1 cellular context compared by ENCODE assay signal in genomic region chr10:43396928-43397624, GRCh38.
TF ChIP-seq lines count a peak whose summit lies in the region.

No MANE protein-coding gene starts in this region.

TF ChIP-seq in A549, 52 proteins besides CTCF, POLR2A, EP300 and RAD21 (continued from another document):
- TF ChIP-seq, protein P1, sequence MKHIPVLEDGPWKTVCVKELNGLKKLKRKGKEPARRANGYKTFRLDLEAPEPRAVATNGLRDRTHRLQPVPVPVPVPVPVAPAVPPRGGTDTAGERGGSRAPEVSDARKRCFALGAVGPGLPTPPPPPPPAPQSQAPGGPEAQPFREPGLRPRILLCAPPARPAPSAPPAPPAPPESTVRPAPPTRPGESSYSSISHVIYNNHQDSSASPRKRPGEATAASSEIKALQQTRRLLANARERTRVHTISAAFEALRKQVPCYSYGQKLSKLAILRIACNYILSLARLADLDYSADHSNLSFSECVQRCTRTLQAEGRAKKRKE (CRISPR knock-in tag; IDR thresholded peaks at IDR 0.05; ENCODE audit: low read depth): 0 out of 2 replicates have a peak, but pooled peaks have one; percentile 14
- TF ChIP-seq JUN (IDR thresholded peaks at IDR 0.05) (peak; percentile 55 to 93; a peak in 4 of 5 replicates), NFE2L2 (conservative IDR thresholded peaks at IDR 0.05; ENCODE audit: low read length) (no peak), RFX5 (IDR thresholded peaks at IDR 0.05) (no peak), CBX2 (IDR thresholded peaks at IDR 0.05; ENCODE audit: borderline replicate concordance, low read depth) (no peak), HOXA7 (CRISPR knock-in tag; IDR thresholded peaks at IDR 0.05) (0 out of 2 replicates have a peak, but pooled peaks have one; percentile 25), FOSL2 (IDR thresholded peaks at IDR 0.05) (no peak), FOSL2 (CRISPR knock-in tag; IDR thresholded peaks at IDR 0.05) (no peak), POLR2AphosphoS2 (conservative IDR thresholded peaks at IDR 0.05; ENCODE audit: low read length) (peak; percentile 85; the same call in 1 of the 2 replicates), CBX8 (IDR thresholded peaks at IDR 0.05) (no peak), SMC3 (IDR thresholded peaks at IDR 0.05) (no peak), CHD4 (IDR thresholded peaks at IDR 0.05; ENCODE audit: borderline replicate concordance) (no peak), ZSCAN20 (CRISPR knock-in tag; IDR thresholded peaks at IDR 0.05) (no peak), ESRRA (IDR thresholded peaks at IDR 0.05; ENCODE audit: borderline replicate concordance, low read length) (no peak), HOXB5 (CRISPR knock-in tag; IDR thresholded peaks at IDR 0.05) (peak; percentile 74; the same call in 1 of the 2 replicates), PHF8 (IDR thresholded peaks at IDR 0.05; ENCODE audit: borderline replicate concordance, low read depth) (peak; percentile 38; the same call in 1 of the 2 replicates)
- TF ChIP-seq, protein P2, sequence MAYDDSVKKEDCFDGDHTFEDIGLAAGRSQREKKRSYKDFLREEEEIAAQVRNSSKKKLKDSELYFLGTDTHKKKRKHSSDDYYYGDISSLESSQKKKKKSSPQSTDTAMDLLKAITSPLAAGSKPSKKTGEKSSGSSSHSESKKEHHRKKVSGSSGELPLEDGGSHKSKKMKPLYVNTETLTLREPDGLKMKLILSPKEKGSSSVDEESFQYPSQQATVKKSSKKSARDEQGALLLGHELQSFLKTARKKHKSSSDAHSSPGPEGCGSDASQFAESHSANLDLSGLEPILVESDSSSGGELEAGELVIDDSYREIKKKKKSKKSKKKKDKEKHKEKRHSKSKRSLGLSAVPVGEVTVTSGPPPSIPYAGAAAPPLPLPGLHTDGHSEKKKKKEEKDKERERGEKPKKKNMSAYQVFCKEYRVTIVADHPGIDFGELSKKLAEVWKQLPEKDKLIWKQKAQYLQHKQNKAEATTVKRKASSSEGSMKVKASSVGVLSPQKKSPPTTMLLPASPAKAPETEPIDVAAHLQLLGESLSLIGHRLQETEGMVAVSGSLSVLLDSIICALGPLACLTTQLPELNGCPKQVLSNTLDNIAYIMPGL (CRISPR knock-in tag; IDR thresholded peaks at IDR 0.05; ENCODE audit: borderline replicate concordance): no peak
- TF ChIP-seq, protein P3, sequence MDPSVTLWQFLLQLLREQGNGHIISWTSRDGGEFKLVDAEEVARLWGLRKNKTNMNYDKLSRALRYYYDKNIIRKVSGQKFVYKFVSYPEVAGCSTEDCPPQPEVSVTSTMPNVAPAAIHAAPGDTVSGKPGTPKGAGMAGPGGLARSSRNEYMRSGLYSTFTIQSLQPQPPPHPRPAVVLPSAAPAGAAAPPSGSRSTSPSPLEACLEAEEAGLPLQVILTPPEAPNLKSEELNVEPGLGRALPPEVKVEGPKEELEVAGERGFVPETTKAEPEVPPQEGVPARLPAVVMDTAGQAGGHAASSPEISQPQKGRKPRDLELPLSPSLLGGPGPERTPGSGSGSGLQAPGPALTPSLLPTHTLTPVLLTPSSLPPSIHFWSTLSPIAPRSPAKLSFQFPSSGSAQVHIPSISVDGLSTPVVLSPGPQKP (IDR thresholded peaks at IDR 0.05; ENCODE audit: low read depth, low read length): no peak
- TF ChIP-seq, protein P4, sequence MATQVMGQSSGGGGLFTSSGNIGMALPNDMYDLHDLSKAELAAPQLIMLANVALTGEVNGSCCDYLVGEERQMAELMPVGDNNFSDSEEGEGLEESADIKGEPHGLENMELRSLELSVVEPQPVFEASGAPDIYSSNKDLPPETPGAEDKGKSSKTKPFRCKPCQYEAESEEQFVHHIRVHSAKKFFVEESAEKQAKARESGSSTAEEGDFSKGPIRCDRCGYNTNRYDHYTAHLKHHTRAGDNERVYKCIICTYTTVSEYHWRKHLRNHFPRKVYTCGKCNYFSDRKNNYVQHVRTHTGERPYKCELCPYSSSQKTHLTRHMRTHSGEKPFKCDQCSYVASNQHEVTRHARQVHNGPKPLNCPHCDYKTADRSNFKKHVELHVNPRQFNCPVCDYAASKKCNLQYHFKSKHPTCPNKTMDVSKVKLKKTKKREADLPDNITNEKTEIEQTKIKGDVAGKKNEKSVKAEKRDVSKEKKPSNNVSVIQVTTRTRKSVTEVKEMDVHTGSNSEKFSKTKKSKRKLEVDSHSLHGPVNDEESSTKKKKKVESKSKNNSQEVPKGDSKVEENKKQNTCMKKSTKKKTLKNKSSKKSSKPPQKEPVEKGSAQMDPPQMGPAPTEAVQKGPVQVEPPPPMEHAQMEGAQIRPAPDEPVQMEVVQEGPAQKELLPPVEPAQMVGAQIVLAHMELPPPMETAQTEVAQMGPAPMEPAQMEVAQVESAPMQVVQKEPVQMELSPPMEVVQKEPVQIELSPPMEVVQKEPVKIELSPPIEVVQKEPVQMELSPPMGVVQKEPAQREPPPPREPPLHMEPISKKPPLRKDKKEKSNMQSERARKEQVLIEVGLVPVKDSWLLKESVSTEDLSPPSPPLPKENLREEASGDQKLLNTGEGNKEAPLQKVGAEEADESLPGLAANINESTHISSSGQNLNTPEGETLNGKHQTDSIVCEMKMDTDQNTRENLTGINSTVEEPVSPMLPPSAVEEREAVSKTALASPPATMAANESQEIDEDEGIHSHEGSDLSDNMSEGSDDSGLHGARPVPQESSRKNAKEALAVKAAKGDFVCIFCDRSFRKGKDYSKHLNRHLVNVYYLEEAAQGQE (IDR thresholded peaks at IDR 0.05): peak; percentile 37; the same call in 1 of the 2 replicates
TF ChIP-seq in A549: peak in this region for 17.
